In genomic region chr11:102564110-102564509, GRCh38 we compare ENCODE assay signal across 8 cellular contexts. TPM values are rescaled to one million over a fixed set of nuclear protein-coding genes. Genes with fewer than 3 reads are reported as not detected.
DNase-seq lines count a peak whose midpoint lies in the region; ATAC-seq and TF ChIP-seq lines count a peak whose summit lies in the region.

No MANE protein-coding gene starts in this region.

- DNase-seq in ELR (ENCODE audit: low read depth), result peak; percentile 94
- peak; percentile 71 for DNase-seq in fibroblast of the aortic adventitia (ENCODE audit: low read depth)
- DNase-seq in GM19238 (ENCODE audit: insufficient read length, low spot score), result no peak
- DNase-seq in cerebellum (ENCODE audit: low spot score), result no peak
- no peak for DNase-seq in stimulated activated CD4-positive, alpha-beta T cell treated with anti-CD3 and anti-CD28 coated beads, Interleukin-15, amount 100 ng/mL, for 24 hours
- no peak for DNase-seq in CD1c-positive myeloid dendritic cell (ENCODE audit: extremely low spot score)

- H3K4me3 ChIP-seq in Loucy (ENCODE audit: low read length, poor library complexity, severe bottlenecking) (no peak overlapping the region), fibroblast of the aortic adventitia (ENCODE audit: low read depth, low read length) (no peak overlapping the region)

- H2AFZ ChIP-seq in Loucy (ENCODE audit: low read length), result no peak overlapping the region

- H3K4me1 ChIP-seq in Loucy (ENCODE audit: insufficient read depth, low read length, poor library complexity, severe bottlenecking), result peaks cover 54% of the 10 kb centered on the region

- H4K20me1 ChIP-seq in Loucy (ENCODE audit: insufficient read depth, low read length, poor library complexity, severe bottlenecking), result no peaks in the 10 kb centered on the region

- no peaks in the 10 kb centered on the region for H3K9me2 ChIP-seq in Loucy (replicated peaks; ENCODE audit: low read depth, low read length)

- no peak for TF ChIP-seq CTCF in Loucy (conservative IDR thresholded peaks at IDR 0.05; ENCODE audit: low read length)
- TF ChIP-seq CTCF in fibroblast of the aortic adventitia (IDR thresholded peaks at IDR 0.05; ENCODE audit: insufficient read depth, low read length), result no peak

- peak overlapping the region; percentile 40 for H3K4me2 ChIP-seq in Loucy (ENCODE audit: low read depth, low read length, poor library complexity, severe bottlenecking)

- H3K27me3 ChIP-seq in Loucy (ENCODE audit: insufficient read depth, low read length, poor library complexity, severe bottlenecking), result no peaks in the 10 kb centered on the region

- H3K36me3 ChIP-seq in Loucy (ENCODE audit: insufficient read depth, low read length), result peaks cover 3% of the 10 kb centered on the region; the same call in 1 of the 2 replicates

- H3K79me2 ChIP-seq in Loucy (ENCODE audit: insufficient read depth, low read length), result no peaks in the 10 kb centered on the region

- peak; percentile 76 for ATAC-seq in GM21786 (IDR thresholded peaks at IDR 0.05; ENCODE audit: unreplicated experiment)

- H3F3A ChIP-seq in Loucy (ENCODE audit: low read depth), result peaks cover 23% of the 10 kb centered on the region

- H3K9me3 ChIP-seq in Loucy (ENCODE audit: insufficient read depth, low read depth, low read length), result peaks cover 29% of the 10 kb centered on the region

- H3K9ac ChIP-seq in Loucy (ENCODE audit: low read depth, low read length, poor library complexity, severe bottlenecking), result no peak overlapping the region

RNA-seq across cellular contexts. Expression of gene MMP7, which starts 33.6 kb away (rescaled TPM):
- not detected in 2 replicates for total RNA-seq in fibroblast of the aortic adventitia (ENCODE audit: low replicate concordance)
- not detected for total RNA-seq in cerebellum

Comparison
In these comparisons a context has a peak if more than half of its experiments do, and no peak if none do; other contexts are left out.
1. DNase-seq: peak in ELR (single experiment) and fibroblast of the aortic adventitia (single experiment); none in GM19238 (single experiment), cerebellum (single experiment), stimulated activated CD4-positive, alpha-beta T cell treated with anti-CD3 and anti-CD28 coated beads, Interleukin-15, amount 100 ng/mL, for 24 hours (single experiment) and CD1c-positive myeloid dendritic cell (single experiment).